Comparison of ENCODE assay signal across 8 cellular contexts in genomic region chr12:120686151-120686689, GRCh38. TPM values are rescaled to one million over a fixed set of nuclear protein-coding genes. Genes with fewer than 3 reads are reported as not detected.
DNase-seq lines count a peak whose midpoint lies in the region; ATAC-seq, FAIRE-seq and TF ChIP-seq lines count a peak whose summit lies in the region.

No MANE protein-coding gene starts in this region.

- H3K4me3 ChIP-seq in left ventricle myocardium inferior = peak overlapping the region; percentile 97
- peak overlapping the region; percentile 89 for H3K4me3 ChIP-seq in urinary bladder (ENCODE audit: low read depth, low read length)

- H3K4me1 ChIP-seq in left ventricle myocardium inferior = peaks cover 57% of the 10 kb centered on the region
- H3K4me1 ChIP-seq in urinary bladder (ENCODE audit: insufficient read depth) = peaks cover 2% of the 10 kb centered on the region

- intact Hi-C loops in left ventricle myocardium inferior (cut with micrococcal nuclease) = no loop called here

- no peaks in the 10 kb centered on the region for H3K27me3 Mint-ChIP-seq in progenitor cell of endocrine pancreas

- peak overlapping the region; percentile 95 for H3K4me3 Mint-ChIP-seq in progenitor cell of endocrine pancreas (ENCODE audit: low read depth)

- peak overlapping the region; percentile 98 for H3K27ac ChIP-seq in left ventricle myocardium inferior (replicated peaks)
- peak overlapping the region; percentile 55 for H3K27ac ChIP-seq in urinary bladder (ENCODE audit: low read depth)

- peak; percentile 55; the same call in 1 of the 2 replicates for TF ChIP-seq POLR2A in GM12891 (IDR thresholded peaks at IDR 0.05; ENCODE audit: low read depth, low read length)

- H3K36me3 ChIP-seq in left ventricle myocardium inferior (no peaks in the 10 kb centered on the region), urinary bladder (ENCODE audit: insufficient read depth) (no peaks in the 10 kb centered on the region)

- H3K9me3 ChIP-seq in left ventricle myocardium inferior (replicated peaks) = no peaks in the 10 kb centered on the region

- no peak for TF ChIP-seq CTCF in left ventricle myocardium inferior (IDR thresholded peaks at IDR 0.05; ENCODE audit: borderline replicate concordance)
- no peak for TF ChIP-seq CTCF in progenitor cell of endocrine pancreas (IDR thresholded peaks at IDR 0.05; ENCODE audit: unreplicated experiment)

- H3K9me3 Mint-ChIP-seq in progenitor cell of endocrine pancreas (ENCODE audit: low read depth) = no peaks in the 10 kb centered on the region

- no peaks in the 10 kb centered on the region for H3K27me3 ChIP-seq in left ventricle myocardium inferior (ENCODE audit: low read depth)

- ATAC-seq in HG02840 (IDR thresholded peaks at IDR 0.05; ENCODE audit: low FRiP score, unreplicated experiment) = peak; percentile 70

- H3K36me3 Mint-ChIP-seq in progenitor cell of endocrine pancreas (ENCODE audit: insufficient read depth) = no peaks in the 10 kb centered on the region

- DNase-seq in GM12891 (ENCODE audit: insufficient read length, low spot score) (peak; percentile 77), NCI-H1436 treated with DMSO at 0.1 percent for 48 hours (lab: John Stamatoyannopoulos, UW) (peak; percentile 85), T follicular helper cell (ENCODE audit: low read depth) (peak; percentile 94), amniotic stem cell (lab: John Stamatoyannopoulos, UW) (peak; percentile 95), left ventricle myocardium inferior (peak; percentile 98), progenitor cell of endocrine pancreas (ENCODE audit: low spot score, unreplicated experiment) (peak; percentile 96)

- peak; percentile 97 for FAIRE-seq in GM12891 (lab: Jason Lieb, UNC)

- peak overlapping the region; percentile 97 for H3K27ac Mint-ChIP-seq in progenitor cell of endocrine pancreas

- H3K4me1 Mint-ChIP-seq in progenitor cell of endocrine pancreas (ENCODE audit: low read depth) = peaks cover 32% of the 10 kb centered on the region

- WGBS in urinary bladder = under 1% methylated on average over 46 of the region's 46 CpGs

TF ChIP-seq in GM12891, 5 proteins besides CTCF, POLR2A, EP300 and RAD21:
- TF ChIP-seq TAF1 (IDR thresholded peaks at IDR 0.05; ENCODE audit: low read depth, low read length) (0 out of 2 replicates have a peak, but pooled peaks have one; percentile 10), POLR2AphosphoS5 (IDR thresholded peaks at IDR 0.05; ENCODE audit: low read depth, low read length) (peak; percentile 71; the same call in 1 of the 2 replicates), PAX5 (IDR thresholded peaks at IDR 0.05; ENCODE audit: insufficient read depth, low read length, severe bottlenecking) (no peak), POU2F2 (IDR thresholded peaks at IDR 0.05; ENCODE audit: low read depth, low read length) (no peak), SPI1 (IDR thresholded peaks at IDR 0.05; ENCODE audit: low read depth, low read length) (no peak)
TF ChIP-seq in GM12891: peak in this region for 2.

RNA-seq across cellular contexts. Expression of gene MLEC, which starts 0.7 kb away (rescaled TPM):
- 32.9 TPM for polyA plus RNA-seq in GM12891 (2012; ENCODE audit: low read depth, missing spikeins)
- 120 TPM for total RNA-seq in left ventricle myocardium inferior
- total RNA-seq in progenitor cell of endocrine pancreas = 174 and 187 TPM in 2 replicates
- total RNA-seq in urinary bladder = 89.5 TPM
- 54.6 TPM for polyA plus RNA-seq in urinary bladder

RNA-seq across cellular contexts. Expression of gene UNC119B, which starts 24.0 kb away (rescaled TPM):
- polyA plus RNA-seq in GM12891 (2012; ENCODE audit: low read depth, missing spikeins) = 16.4 TPM
- total RNA-seq in left ventricle myocardium inferior (11.5 TPM), progenitor cell of endocrine pancreas (62.5 and 66.6 TPM in 2 replicates), urinary bladder (17.5 TPM)
- 24.8 TPM for polyA plus RNA-seq in urinary bladder

RNA-seq across cellular contexts. Expression of gene ACADS, which starts 39.4 kb away (rescaled TPM):
- polyA plus RNA-seq in GM12891 (2012; ENCODE audit: low read depth, missing spikeins) = 16.9 TPM
- total RNA-seq in left ventricle myocardium inferior (93.8 TPM), progenitor cell of endocrine pancreas (11.7 and 11.8 TPM in 2 replicates), urinary bladder (6.7 TPM)
- polyA plus RNA-seq in urinary bladder = 35.6 TPM

RNA-seq across cellular contexts. Expression of gene CABP1, which starts 45.8 kb away (rescaled TPM):
- 1.2 TPM for polyA plus RNA-seq in GM12891 (2012; ENCODE audit: low read depth, missing spikeins)
- total RNA-seq in left ventricle myocardium inferior (4.2 TPM), progenitor cell of endocrine pancreas (0.19 and 0.49 TPM in 2 replicates), urinary bladder (4.9 TPM)
- polyA plus RNA-seq in urinary bladder = 10.4 TPM

Comparison
In these comparisons a context has a peak if more than half of its experiments do, and no peak if none do; other contexts are left out.
1. Peak in every context shown above with its lines: DNase-seq, ATAC-seq, H3K4me3 ChIP-seq and H3K27ac ChIP-seq.